ENCODE assay signal across 8 cellular contexts in genomic region chr2:144524190-144524957, GRCh38. TPM values are rescaled to one million over a fixed set of nuclear protein-coding genes. Genes with fewer than 3 reads are reported as not detected.
DNase-seq lines count a peak whose midpoint lies in the region; ATAC-seq and TF ChIP-seq lines count a peak whose summit lies in the region.

No MANE protein-coding gene starts in this region.

- peak overlapping the region; percentile 49 for H3K4me3 ChIP-seq in BJ (ENCODE audit: low read depth, low read length)

- peaks cover 2% of the 10 kb centered on the region for H3K36me3 Mint-ChIP-seq in activated T-helper 1 cell treated with anti-CD3 and anti-CD28 coated beads, Interleukin-12 subunit alpha, Interleukin-12 subunit beta, Interleukin-2, Interleukin-4 antibody, amounts not matched to agents 30 ng/mL and 10 ng/mL and 1 ng/mL, durations not matched to agents 14 hours and 24 hours and 36 hours (ENCODE audit: low read depth)
- H3K36me3 Mint-ChIP-seq in osteocyte (ENCODE audit: unreplicated experiment): no peaks in the 10 kb centered on the region

- CTCF ChIA-PET in BJ (lab: Yijun Ruan, JAX): interaction anchor here (0.6 to 0.9 kb wide), 3 partner anchors 12 to 996 kb away, joined by 3 to 5 read pairs (median 3); no protein-coding TSS in a partner anchor

- POLR2A ChIA-PET in BJ (lab: Charles Lee): no interaction called here

- peak; percentile 60 for ATAC-seq in Right ventricle myocardium inferior
- no peak for ATAC-seq in GM19351 (IDR thresholded peaks at IDR 0.05; ENCODE audit: unreplicated experiment)

- no peaks in the 10 kb centered on the region for H3K36me3 ChIP-seq in BJ (ENCODE audit: control insufficient read depth, insufficient read depth, low read length)

- no peaks in the 10 kb centered on the region for H3K27me3 ChIP-seq in BJ (ENCODE audit: control insufficient read depth, insufficient read depth, low read length)

- H3K27ac Mint-ChIP-seq in activated T-helper 1 cell treated with anti-CD3 and anti-CD28 coated beads, Interleukin-12 subunit alpha, Interleukin-12 subunit beta, Interleukin-2, Interleukin-4 antibody, amounts not matched to agents 30 ng/mL and 10 ng/mL and 1 ng/mL, durations not matched to agents 14 hours and 24 hours and 36 hours: no peak overlapping the region
- H3K27ac Mint-ChIP-seq in osteocyte (ENCODE audit: unreplicated experiment): peak overlapping the region; percentile 94

- peak overlapping the region; percentile 81 for H3K4me3 Mint-ChIP-seq in activated T-helper 1 cell treated with anti-CD3 and anti-CD28 coated beads, Interleukin-12 subunit alpha, Interleukin-12 subunit beta, Interleukin-2, Interleukin-4 antibody, amounts not matched to agents 30 ng/mL and 10 ng/mL and 1 ng/mL, durations not matched to agents 14 hours and 24 hours and 36 hours
- H3K4me3 Mint-ChIP-seq in osteocyte (ENCODE audit: unreplicated experiment): peak overlapping the region; percentile 87

- peaks cover 22% of the 10 kb centered on the region for H3K4me1 Mint-ChIP-seq in activated T-helper 1 cell treated with anti-CD3 and anti-CD28 coated beads, Interleukin-12 subunit alpha, Interleukin-12 subunit beta, Interleukin-2, Interleukin-4 antibody, amounts not matched to agents 30 ng/mL and 10 ng/mL and 1 ng/mL, durations not matched to agents 14 hours and 24 hours and 36 hours (ENCODE audit: low read depth)
- H3K4me1 Mint-ChIP-seq in osteocyte (ENCODE audit: unreplicated experiment): peaks cover 34% of the 10 kb centered on the region

- TF ChIP-seq CTCF in BJ (IDR thresholded peaks at IDR 0.05; ENCODE audit: insufficient read depth, low read depth, low read length): no peak
- TF ChIP-seq CTCF in osteocyte (IDR thresholded peaks at IDR 0.05): no peak

- intact Hi-C loops in activated T-helper 1 cell treated with anti-CD3 and anti-CD28 coated beads, Interleukin-12 subunit alpha, Interleukin-12 subunit beta, Interleukin-2, Interleukin-4 antibody, amounts not matched to agents 30 ng/mL and 10 ng/mL and 1 ng/mL, durations not matched to agents 14 hours and 24 hours and 36 hours (cut with micrococcal nuclease): loop anchor here (5.0 kb wide), 1 partner anchor 58 kb away; no protein-coding TSS in a partner anchor
- intact Hi-C loops in Right ventricle myocardium inferior (cut with DNase I): loop anchor here (5.0 to 10.0 kb wide), 5 partner anchors 180 to 670 kb away; no protein-coding TSS in a partner anchor

- DNase-seq in BJ (ENCODE audit: low read depth): no peak
- peak; percentile 40 for DNase-seq in KBM-7
- no peak for DNase-seq in activated T-helper 1 cell treated with anti-CD3 and anti-CD28 coated beads, Interleukin-12 subunit alpha, Interleukin-12 subunit beta, Interleukin-2, Interleukin-4 antibody, amounts not matched to agents 30 ng/mL and 10 ng/mL and 1 ng/mL, durations not matched to agents 14 hours and 24 hours and 36 hours (ENCODE audit: low spot score)
- peak; percentile 87 for DNase-seq in Right ventricle myocardium inferior (ENCODE audit: missing footprints)
- DNase-seq in osteocyte (ENCODE audit: extremely low spot score, unreplicated experiment): peak; percentile 87
- no peak for DNase-seq in hippocampal formation (lab: John Stamatoyannopoulos, UW)
- DNase-seq in stimulated activated CD4-positive, alpha-beta T cell treated with anti-CD3 and anti-CD28 coated beads, Interleukin-12 subunit alpha, Interleukin-12 subunit beta, amount 100 ng/mL, for 4 hours: no peak

- no peaks in the 10 kb centered on the region for H3K9me3 Mint-ChIP-seq in activated T-helper 1 cell treated with anti-CD3 and anti-CD28 coated beads, Interleukin-12 subunit alpha, Interleukin-12 subunit beta, Interleukin-2, Interleukin-4 antibody, amounts not matched to agents 30 ng/mL and 10 ng/mL and 1 ng/mL, durations not matched to agents 14 hours and 24 hours and 36 hours
- H3K9me3 Mint-ChIP-seq in osteocyte (ENCODE audit: unreplicated experiment): no peaks in the 10 kb centered on the region

- peaks cover 67% of the 10 kb centered on the region for H3K27me3 Mint-ChIP-seq in activated T-helper 1 cell treated with anti-CD3 and anti-CD28 coated beads, Interleukin-12 subunit alpha, Interleukin-12 subunit beta, Interleukin-2, Interleukin-4 antibody, amounts not matched to agents 30 ng/mL and 10 ng/mL and 1 ng/mL, durations not matched to agents 14 hours and 24 hours and 36 hours (ENCODE audit: insufficient read depth)
- H3K27me3 Mint-ChIP-seq in osteocyte (ENCODE audit: unreplicated experiment): no peaks in the 10 kb centered on the region

- in situ Hi-C loops in KBM-7 (cut with MboI; ENCODE audit: low pct_unique_long_range_greater_than_20kb, low sequenced_read_pairs): no loop called here

RNA-seq across cellular contexts. Expression of gene ZEB2, which starts 4.5 kb away (rescaled TPM):
- polyA plus RNA-seq in BJ (2011; rRNA removed): 53.1 and 60.2 TPM in 2 replicates
- 65.3 and 81.6 TPM in 2 replicates for polyA minus RNA-seq in BJ (2011; rRNA and poly(A)+ RNA removed)
- total RNA-seq in activated T-helper 1 cell treated with anti-CD3 and anti-CD28 coated beads, Interleukin-12 subunit alpha, Interleukin-12 subunit beta, Interleukin-2, Interleukin-4 antibody, amounts not matched to agents 30 ng/mL and 10 ng/mL and 1 ng/mL, durations not matched to agents 14 hours and 24 hours and 36 hours: 25.1 and 27.8 TPM in 2 replicates
- total RNA-seq in Right ventricle myocardium inferior (89.0 TPM), osteocyte (126 and 139 TPM in 2 replicates)

Comparison
In these comparisons a context has a peak if more than half of its experiments do, and no peak if none do; other contexts are left out.
1. DNase-seq: peak in KBM-7 (single experiment), Right ventricle myocardium inferior (single experiment) and osteocyte (single experiment); none in BJ (single experiment), activated T-helper 1 cell treated with anti-CD3 and anti-CD28 coated beads, Interleukin-12 subunit alpha, Interleukin-12 subunit beta, Interleukin-2, Interleukin-4 antibody, amounts not matched to agents 30 ng/mL and 10 ng/mL and 1 ng/mL, durations not matched to agents 14 hours and 24 hours and 36 hours (single experiment), hippocampal formation (0 of 2) and stimulated activated CD4-positive, alpha-beta T cell treated with anti-CD3 and anti-CD28 coated beads, Interleukin-12 subunit alpha, Interleukin-12 subunit beta, amount 100 ng/mL, for 4 hours (single experiment).